ENCODE assay signal across 2 cellular contexts in the genomic region with DNA sequence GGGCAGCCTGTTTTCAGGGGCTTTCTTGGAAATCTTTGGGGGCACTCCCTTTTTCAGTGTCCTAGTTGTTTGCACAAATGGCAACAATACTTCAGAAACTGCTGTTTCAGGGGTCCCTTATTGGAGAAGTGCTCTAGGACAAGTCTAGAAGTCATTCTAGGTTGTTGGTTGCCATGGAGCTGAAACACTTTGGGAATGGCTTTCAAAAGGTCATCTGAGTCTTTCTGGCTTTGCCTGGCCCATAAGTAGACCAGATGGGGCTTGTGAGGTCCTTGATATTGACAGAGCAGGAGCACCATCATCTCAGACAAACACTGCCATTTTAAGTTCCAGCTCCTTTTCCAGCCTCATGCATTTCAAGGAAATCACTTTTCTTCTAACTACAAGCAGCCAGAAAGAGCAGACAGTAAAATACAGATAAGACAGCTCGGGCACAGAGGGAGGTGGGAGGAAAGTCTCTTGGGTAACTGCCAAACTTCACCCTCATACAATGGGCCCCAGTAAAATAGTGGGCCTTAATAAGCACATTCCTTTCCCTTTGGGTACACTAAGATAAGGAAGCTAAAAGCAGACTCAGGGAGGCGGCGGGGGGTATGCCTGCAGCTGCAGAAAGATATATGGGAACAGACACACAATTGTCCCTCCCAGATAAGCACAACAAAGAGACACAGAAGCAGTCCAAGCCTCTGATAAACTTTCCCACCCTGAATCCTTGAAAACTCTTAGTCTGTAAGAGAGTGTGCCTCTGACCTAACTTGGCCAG.
TF ChIP-seq lines count a peak whose summit lies in the region.

No MANE protein-coding gene starts in this region.

TF ChIP-seq in HEK293, 187 proteins besides CTCF, POLR2A, EP300 and RAD21 (continued from another document):
- TF ChIP-seq, protein P1, sequence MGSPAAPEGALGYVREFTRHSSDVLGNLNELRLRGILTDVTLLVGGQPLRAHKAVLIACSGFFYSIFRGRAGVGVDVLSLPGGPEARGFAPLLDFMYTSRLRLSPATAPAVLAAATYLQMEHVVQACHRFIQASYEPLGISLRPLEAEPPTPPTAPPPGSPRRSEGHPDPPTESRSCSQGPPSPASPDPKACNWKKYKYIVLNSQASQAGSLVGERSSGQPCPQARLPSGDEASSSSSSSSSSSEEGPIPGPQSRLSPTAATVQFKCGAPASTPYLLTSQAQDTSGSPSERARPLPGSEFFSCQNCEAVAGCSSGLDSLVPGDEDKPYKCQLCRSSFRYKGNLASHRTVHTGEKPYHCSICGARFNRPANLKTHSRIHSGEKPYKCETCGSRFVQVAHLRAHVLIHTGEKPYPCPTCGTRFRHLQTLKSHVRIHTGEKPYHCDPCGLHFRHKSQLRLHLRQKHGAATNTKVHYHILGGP (tag by site-specific recombination; IDR thresholded peaks at IDR 0.05), result no peak
- TF ChIP-seq FEZF1 (tag by site-specific recombination; IDR thresholded peaks at IDR 0.05), result peak; percentile 82

TF ChIP-seq in WTC11, 78 proteins besides CTCF, POLR2A, EP300 and RAD21 (continued from another document):
- TF ChIP-seq, protein P2, sequence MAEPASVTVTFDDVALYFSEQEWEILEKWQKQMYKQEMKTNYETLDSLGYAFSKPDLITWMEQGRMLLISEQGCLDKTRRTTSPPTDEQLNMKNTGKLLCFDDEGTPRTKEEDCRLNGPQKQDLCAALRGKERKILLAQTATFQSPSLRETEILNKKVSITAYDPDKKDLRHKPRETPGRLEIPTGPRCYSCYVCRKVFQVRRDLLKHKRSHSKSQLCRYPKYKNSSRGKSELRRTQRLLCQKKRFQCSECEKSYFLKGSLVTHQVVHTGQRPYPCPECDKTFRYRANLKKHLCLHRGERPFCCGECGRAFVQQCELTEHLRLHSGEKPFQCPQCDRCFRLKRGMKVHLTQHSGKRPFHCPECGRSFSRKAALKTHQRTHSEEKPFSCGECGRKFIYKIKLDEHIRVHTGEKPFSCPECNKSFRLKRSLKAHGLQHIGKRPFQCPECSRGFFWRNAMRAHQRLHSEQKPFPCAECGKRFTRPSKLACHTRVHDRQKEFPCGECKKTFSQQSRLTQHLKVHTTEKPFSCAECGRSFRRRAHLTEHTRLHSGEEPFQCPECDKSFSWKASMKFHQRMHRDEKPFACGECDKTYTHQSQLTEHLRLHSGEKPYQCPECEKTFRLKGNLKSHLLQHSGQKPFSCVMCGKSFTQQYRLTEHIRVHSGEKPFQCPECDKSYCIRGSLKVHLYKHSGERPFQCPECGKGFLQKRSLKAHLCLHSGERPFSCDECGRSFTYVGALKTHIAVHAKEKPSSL (CRISPR knock-in tag; conservative IDR thresholded peaks at IDR 0.05), result no peak
- TF ChIP-seq, protein P3, sequence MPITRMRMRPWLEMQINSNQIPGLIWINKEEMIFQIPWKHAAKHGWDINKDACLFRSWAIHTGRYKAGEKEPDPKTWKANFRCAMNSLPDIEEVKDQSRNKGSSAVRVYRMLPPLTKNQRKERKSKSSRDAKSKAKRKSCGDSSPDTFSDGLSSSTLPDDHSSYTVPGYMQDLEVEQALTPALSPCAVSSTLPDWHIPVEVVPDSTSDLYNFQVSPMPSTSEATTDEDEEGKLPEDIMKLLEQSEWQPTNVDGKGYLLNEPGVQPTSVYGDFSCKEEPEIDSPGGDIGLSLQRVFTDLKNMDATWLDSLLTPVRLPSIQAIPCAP (CRISPR knock-in tag; IDR thresholded peaks at IDR 0.05), result no peak
- no peak for TF ChIP-seq ETV6 (CRISPR knock-in tag; IDR thresholded peaks at IDR 0.05)
- no peak for TF ChIP-seq ZNF396 (CRISPR knock-in tag; IDR thresholded peaks at IDR 0.05; ENCODE audit: borderline replicate concordance)
- TF ChIP-seq, protein P4, sequence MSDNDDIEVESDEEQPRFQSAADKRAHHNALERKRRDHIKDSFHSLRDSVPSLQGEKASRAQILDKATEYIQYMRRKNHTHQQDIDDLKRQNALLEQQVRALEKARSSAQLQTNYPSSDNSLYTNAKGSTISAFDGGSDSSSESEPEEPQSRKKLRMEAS (CRISPR knock-in tag; IDR thresholded peaks at IDR 0.05), result no peak
- no peak for TF ChIP-seq SP1 (CRISPR knock-in tag; conservative IDR thresholded peaks at IDR 0.05)
- TF ChIP-seq, protein P5, sequence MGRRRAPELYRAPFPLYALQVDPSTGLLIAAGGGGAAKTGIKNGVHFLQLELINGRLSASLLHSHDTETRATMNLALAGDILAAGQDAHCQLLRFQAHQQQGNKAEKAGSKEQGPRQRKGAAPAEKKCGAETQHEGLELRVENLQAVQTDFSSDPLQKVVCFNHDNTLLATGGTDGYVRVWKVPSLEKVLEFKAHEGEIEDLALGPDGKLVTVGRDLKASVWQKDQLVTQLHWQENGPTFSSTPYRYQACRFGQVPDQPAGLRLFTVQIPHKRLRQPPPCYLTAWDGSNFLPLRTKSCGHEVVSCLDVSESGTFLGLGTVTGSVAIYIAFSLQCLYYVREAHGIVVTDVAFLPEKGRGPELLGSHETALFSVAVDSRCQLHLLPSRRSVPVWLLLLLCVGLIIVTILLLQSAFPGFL (CRISPR knock-in tag; IDR thresholded peaks at IDR 0.05; ENCODE audit: borderline replicate concordance), result no peak
- no peak for TF ChIP-seq RELA (CRISPR knock-in tag; IDR thresholded peaks at IDR 0.05; ENCODE audit: borderline replicate concordance)
- TF ChIP-seq, protein P6, sequence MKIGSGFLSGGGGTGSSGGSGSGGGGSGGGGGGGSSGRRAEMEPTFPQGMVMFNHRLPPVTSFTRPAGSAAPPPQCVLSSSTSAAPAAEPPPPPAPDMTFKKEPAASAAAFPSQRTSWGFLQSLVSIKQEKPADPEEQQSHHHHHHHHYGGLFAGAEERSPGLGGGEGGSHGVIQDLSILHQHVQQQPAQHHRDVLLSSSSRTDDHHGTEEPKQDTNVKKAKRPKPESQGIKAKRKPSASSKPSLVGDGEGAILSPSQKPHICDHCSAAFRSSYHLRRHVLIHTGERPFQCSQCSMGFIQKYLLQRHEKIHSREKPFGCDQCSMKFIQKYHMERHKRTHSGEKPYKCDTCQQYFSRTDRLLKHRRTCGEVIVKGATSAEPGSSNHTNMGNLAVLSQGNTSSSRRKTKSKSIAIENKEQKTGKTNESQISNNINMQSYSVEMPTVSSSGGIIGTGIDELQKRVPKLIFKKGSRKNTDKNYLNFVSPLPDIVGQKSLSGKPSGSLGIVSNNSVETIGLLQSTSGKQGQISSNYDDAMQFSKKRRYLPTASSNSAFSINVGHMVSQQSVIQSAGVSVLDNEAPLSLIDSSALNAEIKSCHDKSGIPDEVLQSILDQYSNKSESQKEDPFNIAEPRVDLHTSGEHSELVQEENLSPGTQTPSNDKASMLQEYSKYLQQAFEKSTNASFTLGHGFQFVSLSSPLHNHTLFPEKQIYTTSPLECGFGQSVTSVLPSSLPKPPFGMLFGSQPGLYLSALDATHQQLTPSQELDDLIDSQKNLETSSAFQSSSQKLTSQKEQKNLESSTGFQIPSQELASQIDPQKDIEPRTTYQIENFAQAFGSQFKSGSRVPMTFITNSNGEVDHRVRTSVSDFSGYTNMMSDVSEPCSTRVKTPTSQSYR (CRISPR knock-in tag; IDR thresholded peaks at IDR 0.05), result no peak
- TF ChIP-seq, protein P7, sequence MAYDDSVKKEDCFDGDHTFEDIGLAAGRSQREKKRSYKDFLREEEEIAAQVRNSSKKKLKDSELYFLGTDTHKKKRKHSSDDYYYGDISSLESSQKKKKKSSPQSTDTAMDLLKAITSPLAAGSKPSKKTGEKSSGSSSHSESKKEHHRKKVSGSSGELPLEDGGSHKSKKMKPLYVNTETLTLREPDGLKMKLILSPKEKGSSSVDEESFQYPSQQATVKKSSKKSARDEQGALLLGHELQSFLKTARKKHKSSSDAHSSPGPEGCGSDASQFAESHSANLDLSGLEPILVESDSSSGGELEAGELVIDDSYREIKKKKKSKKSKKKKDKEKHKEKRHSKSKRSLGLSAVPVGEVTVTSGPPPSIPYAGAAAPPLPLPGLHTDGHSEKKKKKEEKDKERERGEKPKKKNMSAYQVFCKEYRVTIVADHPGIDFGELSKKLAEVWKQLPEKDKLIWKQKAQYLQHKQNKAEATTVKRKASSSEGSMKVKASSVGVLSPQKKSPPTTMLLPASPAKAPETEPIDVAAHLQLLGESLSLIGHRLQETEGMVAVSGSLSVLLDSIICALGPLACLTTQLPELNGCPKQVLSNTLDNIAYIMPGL (CRISPR knock-in tag; IDR thresholded peaks at IDR 0.05), result no peak
- TF ChIP-seq GABPB1 (CRISPR knock-in tag; IDR thresholded peaks at IDR 0.05), result no peak
- TF ChIP-seq, protein P8, sequence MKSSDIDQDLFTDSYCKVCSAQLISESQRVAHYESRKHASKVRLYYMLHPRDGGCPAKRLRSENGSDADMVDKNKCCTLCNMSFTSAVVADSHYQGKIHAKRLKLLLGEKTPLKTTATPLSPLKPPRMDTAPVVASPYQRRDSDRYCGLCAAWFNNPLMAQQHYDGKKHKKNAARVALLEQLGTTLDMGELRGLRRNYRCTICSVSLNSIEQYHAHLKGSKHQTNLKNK (CRISPR knock-in tag; IDR thresholded peaks at IDR 0.05), result no peak
- TF ChIP-seq NR2C2 (CRISPR knock-in tag; IDR thresholded peaks at IDR 0.05), result no peak
- TF ChIP-seq JUN (CRISPR knock-in tag; IDR thresholded peaks at IDR 0.05), result no peak
